ENCODE assay signal across 1 cellular context in genomic region chr1:109090415-109091195, GRCh38.
TF ChIP-seq lines count a peak whose summit lies in the region.

TSS of gene TMEM167B (plus strand) at chr1:109090764. CDS start at chr1:109090873, 109 bp downstream.

TF ChIP-seq in HepG2, 621 proteins besides CTCF, POLR2A, EP300 and RAD21 (continued from another document and continues in another):
- TF ChIP-seq, protein P1, sequence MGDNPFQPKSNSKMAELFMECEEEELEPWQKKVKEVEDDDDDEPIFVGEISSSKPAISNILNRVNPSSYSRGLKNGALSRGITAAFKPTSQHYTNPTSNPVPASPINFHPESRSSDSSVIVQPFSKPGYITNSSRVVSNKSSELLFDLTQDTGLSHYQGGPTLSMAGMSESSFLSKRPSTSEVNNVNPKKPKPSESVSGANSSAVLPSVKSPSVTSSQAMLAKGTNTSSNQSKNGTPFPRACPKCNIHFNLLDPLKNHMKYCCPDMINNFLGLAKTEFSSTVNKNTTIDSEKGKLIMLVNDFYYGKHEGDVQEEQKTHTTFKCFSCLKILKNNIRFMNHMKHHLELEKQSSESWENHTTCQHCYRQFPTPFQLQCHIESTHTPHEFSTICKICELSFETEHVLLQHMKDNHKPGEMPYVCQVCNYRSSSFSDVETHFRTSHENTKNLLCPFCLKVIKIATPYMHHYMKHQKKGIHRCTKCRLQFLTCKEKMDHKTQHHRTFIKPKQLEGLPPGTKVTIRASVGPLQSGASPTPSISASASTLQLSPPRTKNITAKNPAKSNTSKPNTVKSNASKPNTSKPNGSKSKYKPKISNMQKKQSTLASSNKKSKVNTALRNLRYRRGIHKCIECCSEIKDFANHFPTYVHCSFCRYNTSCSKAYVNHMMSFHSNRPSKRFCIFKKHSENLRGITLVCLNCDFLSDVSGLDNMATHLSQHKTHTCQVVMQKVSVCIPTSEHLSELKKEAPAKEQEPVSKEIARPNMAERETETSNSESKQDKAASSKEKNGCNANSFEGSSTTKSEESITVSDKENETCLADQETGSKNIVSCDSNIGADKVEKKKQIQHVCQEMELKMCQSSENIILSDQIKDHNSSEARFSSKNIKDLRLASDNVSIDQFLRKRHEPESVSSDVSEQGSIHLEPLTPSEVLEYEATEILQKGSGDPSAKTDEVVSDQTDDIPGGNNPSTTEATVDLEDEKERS (CRISPR knock-in tag; IDR thresholded peaks at IDR 0.05) = no peak
- TF ChIP-seq PHF8 (CRISPR knock-in tag; IDR thresholded peaks at IDR 0.05) = peak; percentile 92
- TF ChIP-seq, protein P2, sequence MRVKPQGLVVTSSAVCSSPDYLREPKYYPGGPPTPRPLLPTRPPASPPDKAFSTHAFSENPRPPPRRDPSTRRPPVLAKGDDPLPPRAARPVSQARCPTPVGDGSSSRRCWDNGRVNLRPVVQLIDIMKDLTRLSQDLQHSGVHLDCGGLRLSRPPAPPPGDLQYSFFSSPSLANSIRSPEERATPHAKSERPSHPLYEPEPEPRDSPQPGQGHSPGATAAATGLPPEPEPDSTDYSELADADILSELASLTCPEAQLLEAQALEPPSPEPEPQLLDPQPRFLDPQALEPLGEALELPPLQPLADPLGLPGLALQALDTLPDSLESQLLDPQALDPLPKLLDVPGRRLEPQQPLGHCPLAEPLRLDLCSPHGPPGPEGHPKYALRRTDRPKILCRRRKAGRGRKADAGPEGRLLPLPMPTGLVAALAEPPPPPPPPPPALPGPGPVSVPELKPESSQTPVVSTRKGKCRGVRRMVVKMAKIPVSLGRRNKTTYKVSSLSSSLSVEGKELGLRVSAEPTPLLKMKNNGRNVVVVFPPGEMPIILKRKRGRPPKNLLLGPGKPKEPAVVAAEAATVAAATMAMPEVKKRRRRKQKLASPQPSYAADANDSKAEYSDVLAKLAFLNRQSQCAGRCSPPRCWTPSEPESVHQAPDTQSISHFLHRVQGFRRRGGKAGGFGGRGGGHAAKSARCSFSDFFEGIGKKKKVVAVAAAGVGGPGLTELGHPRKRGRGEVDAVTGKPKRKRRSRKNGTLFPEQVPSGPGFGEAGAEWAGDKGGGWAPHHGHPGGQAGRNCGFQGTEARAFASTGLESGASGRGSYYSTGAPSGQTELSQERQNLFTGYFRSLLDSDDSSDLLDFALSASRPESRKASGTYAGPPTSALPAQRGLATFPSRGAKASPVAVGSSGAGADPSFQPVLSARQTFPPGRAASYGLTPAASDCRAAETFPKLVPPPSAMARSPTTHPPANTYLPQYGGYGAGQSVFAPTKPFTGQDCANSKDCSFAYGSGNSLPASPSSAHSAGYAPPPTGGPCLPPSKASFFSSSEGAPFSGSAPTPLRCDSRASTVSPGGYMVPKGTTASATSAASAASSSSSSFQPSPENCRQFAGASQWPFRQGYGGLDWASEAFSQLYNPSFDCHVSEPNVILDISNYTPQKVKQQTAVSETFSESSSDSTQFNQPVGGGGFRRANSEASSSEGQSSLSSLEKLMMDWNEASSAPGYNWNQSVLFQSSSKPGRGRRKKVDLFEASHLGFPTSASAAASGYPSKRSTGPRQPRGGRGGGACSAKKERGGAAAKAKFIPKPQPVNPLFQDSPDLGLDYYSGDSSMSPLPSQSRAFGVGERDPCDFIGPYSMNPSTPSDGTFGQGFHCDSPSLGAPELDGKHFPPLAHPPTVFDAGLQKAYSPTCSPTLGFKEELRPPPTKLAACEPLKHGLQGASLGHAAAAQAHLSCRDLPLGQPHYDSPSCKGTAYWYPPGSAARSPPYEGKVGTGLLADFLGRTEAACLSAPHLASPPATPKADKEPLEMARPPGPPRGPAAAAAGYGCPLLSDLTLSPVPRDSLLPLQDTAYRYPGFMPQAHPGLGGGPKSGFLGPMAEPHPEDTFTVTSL (CRISPR knock-in tag; IDR thresholded peaks at IDR 0.05; ENCODE audit: borderline replicate concordance) = no peak
- TF ChIP-seq ZSCAN31 (CRISPR knock-in tag; IDR thresholded peaks at IDR 0.05; ENCODE audit: low read depth) = peak; percentile 46; the same call in 1 of the 2 replicates
- TF ChIP-seq MYC (CRISPR knock-in tag; IDR thresholded peaks at IDR 0.05; ENCODE audit: borderline replicate concordance) = peak; percentile 79; the same call in 1 of the 2 replicates
- TF ChIP-seq, protein P3, sequence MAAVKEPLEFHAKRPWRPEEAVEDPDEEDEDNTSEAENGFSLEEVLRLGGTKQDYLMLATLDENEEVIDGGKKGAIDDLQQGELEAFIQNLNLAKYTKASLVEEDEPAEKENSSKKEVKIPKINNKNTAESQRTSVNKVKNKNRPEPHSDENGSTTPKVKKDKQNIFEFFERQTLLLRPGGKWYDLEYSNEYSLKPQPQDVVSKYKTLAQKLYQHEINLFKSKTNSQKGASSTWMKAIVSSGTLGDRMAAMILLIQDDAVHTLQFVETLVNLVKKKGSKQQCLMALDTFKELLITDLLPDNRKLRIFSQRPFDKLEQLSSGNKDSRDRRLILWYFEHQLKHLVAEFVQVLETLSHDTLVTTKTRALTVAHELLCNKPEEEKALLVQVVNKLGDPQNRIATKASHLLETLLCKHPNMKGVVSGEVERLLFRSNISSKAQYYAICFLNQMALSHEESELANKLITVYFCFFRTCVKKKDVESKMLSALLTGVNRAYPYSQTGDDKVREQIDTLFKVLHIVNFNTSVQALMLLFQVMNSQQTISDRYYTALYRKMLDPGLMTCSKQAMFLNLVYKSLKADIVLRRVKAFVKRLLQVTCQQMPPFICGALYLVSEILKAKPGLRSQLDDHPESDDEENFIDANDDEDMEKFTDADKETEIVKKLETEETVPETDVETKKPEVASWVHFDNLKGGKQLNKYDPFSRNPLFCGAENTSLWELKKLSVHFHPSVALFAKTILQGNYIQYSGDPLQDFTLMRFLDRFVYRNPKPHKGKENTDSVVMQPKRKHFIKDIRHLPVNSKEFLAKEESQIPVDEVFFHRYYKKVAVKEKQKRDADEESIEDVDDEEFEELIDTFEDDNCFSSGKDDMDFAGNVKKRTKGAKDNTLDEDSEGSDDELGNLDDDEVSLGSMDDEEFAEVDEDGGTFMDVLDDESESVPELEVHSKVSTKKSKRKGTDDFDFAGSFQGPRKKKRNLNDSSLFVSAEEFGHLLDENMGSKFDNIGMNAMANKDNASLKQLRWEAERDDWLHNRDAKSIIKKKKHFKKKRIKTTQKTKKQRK (IDR thresholded peaks at IDR 0.05; ENCODE audit: low read length) = no peak
- TF ChIP-seq ZFP36 (IDR thresholded peaks at IDR 0.05; ENCODE audit: borderline replicate concordance, low read depth, low read length, partially characterized antibody) = no peak
- peak; percentile 79; the same call in 1 of the 2 replicates for TF ChIP-seq ZNF44 (CRISPR knock-in tag; IDR thresholded peaks at IDR 0.05)
- TF ChIP-seq HNF1A (IDR thresholded peaks at IDR 0.05; ENCODE audit: low read depth) = peak; percentile 36; the same call in 1 of the 2 replicates
- peak; percentile 73 for TF ChIP-seq HNF1A (CRISPR knock-in tag; IDR thresholded peaks at IDR 0.05; ENCODE audit: borderline replicate concordance)
- no peak for TF ChIP-seq AKNA (CRISPR knock-in tag; IDR thresholded peaks at IDR 0.05; ENCODE audit: borderline replicate concordance)
- peak; percentile 74; the same call in 1 of the 2 replicates for TF ChIP-seq ZC3H13 (CRISPR knock-in tag; IDR thresholded peaks at IDR 0.05)
- TF ChIP-seq ATF5 (CRISPR knock-in tag; IDR thresholded peaks at IDR 0.05; ENCODE audit: low read depth) = 0 out of 2 replicates have a peak, but pooled peaks have one; percentile 26
- peak; percentile 35; the same call in 1 of the 2 replicates for TF ChIP-seq SAFB2 (CRISPR knock-in tag; IDR thresholded peaks at IDR 0.05; ENCODE audit: borderline replicate concordance, low read depth)
- TF ChIP-seq CAMTA2 (CRISPR knock-in tag; IDR thresholded peaks at IDR 0.05; ENCODE audit: borderline replicate concordance) = peak; percentile 86; the same call in 1 of the 2 replicates
- TF ChIP-seq PREB (CRISPR knock-in tag; IDR thresholded peaks at IDR 0.05) = no peak
- TF ChIP-seq ZNF784 (CRISPR knock-in tag; IDR thresholded peaks at IDR 0.05; ENCODE audit: borderline replicate concordance) = 0 out of 2 replicates have a peak, but pooled peaks have one; percentile 61
- 0 out of 2 replicates have a peak, but pooled peaks have one; percentile 31 for TF ChIP-seq ZNF121 (CRISPR knock-in tag; IDR thresholded peaks at IDR 0.05)
- no peak for TF ChIP-seq JARID2 (CRISPR knock-in tag; IDR thresholded peaks at IDR 0.05; ENCODE audit: insufficient replicate concordance)
- TF ChIP-seq YEATS2 (CRISPR knock-in tag; IDR thresholded peaks at IDR 0.05; ENCODE audit: borderline replicate concordance) = peak; percentile 91
- no peak for TF ChIP-seq SIX1 (CRISPR knock-in tag; IDR thresholded peaks at IDR 0.05; ENCODE audit: borderline replicate concordance)
- TF ChIP-seq CBX1 (IDR thresholded peaks at IDR 0.05; ENCODE audit: low read depth) = no peak
- TF ChIP-seq ZNF343 (CRISPR knock-in tag; IDR thresholded peaks at IDR 0.05) = no peak
- TF ChIP-seq ZNF468 (CRISPR knock-in tag; IDR thresholded peaks at IDR 0.05) = no peak
- no peak for TF ChIP-seq SNAPC2 (CRISPR knock-in tag; IDR thresholded peaks at IDR 0.05)
- peak; percentile 86 for TF ChIP-seq ZBTB7B (CRISPR knock-in tag; IDR thresholded peaks at IDR 0.05)
- peak; percentile 54; the same call in 1 of the 2 replicates for TF ChIP-seq NFE2 (CRISPR knock-in tag; IDR thresholded peaks at IDR 0.05)
- peak; percentile 75 for TF ChIP-seq ZNF563 (CRISPR knock-in tag; IDR thresholded peaks at IDR 0.05)
- TF ChIP-seq MIER3 (CRISPR knock-in tag; IDR thresholded peaks at IDR 0.05; ENCODE audit: borderline replicate concordance) = peak; percentile 75; the same call in 1 of the 2 replicates
